Comparison of ENCODE assay signal across 1 cellular context in genomic region chr18:32019251-32019943, GRCh38.
A peak's percentile ranks its signal among the peaks of the same experiment; 100 is the strongest.
TF ChIP-seq lines count a peak whose summit lies in the region.

No MANE protein-coding gene starts in this region.

TF ChIP-seq in HepG2, 621 proteins besides CTCF, POLR2A, EP300 and RAD21 (continued from another document and continues in another):
- TF ChIP-seq IKZF5 (CRISPR knock-in tag; IDR thresholded peaks at IDR 0.05) = 0 out of 2 replicates have a peak, but pooled peaks have one; percentile 44
- 0 out of 2 replicates have a peak, but pooled peaks have one; percentile 56 for TF ChIP-seq TFDP1 (CRISPR knock-in tag; IDR thresholded peaks at IDR 0.05; ENCODE audit: borderline replicate concordance)
- no peak for TF ChIP-seq ZNF576 (CRISPR knock-in tag; IDR thresholded peaks at IDR 0.05)
- 0 out of 2 replicates have a peak, but pooled peaks have one; percentile 14 for TF ChIP-seq NCOA1 (CRISPR knock-in tag; IDR thresholded peaks at IDR 0.05)
- TF ChIP-seq KDM4B (CRISPR knock-in tag; IDR thresholded peaks at IDR 0.05) = 0 out of 2 replicates have a peak, but pooled peaks have one; percentile 66
- TF ChIP-seq ZSCAN22 (CRISPR knock-in tag; IDR thresholded peaks at IDR 0.05) = no peak
- TF ChIP-seq KLF6 (CRISPR knock-in tag; IDR thresholded peaks at IDR 0.05) = 0 out of 2 replicates have a peak, but pooled peaks have one; percentile 50
- TF ChIP-seq ZNF546 (CRISPR knock-in tag; conservative IDR thresholded peaks at IDR 0.05) = peak; percentile 19; the same call in 1 of the 2 replicates
- no peak for TF ChIP-seq SMC3 (IDR thresholded peaks at IDR 0.05; ENCODE audit: low read length)
- no peak for TF ChIP-seq ZNF770 (CRISPR knock-in tag; IDR thresholded peaks at IDR 0.05)
- peak; percentile 35; the same call in 1 of the 2 replicates for TF ChIP-seq ZNF761 (CRISPR knock-in tag; conservative IDR thresholded peaks at IDR 0.05)
- no peak for TF ChIP-seq IKZF4 (CRISPR knock-in tag; IDR thresholded peaks at IDR 0.05; ENCODE audit: borderline replicate concordance, low read depth, not compliant biosample characterization)
- TF ChIP-seq LCORL (IDR thresholded peaks at IDR 0.05) = no peak
- peak; percentile 85 for TF ChIP-seq LCORL (CRISPR knock-in tag; IDR thresholded peaks at IDR 0.05)
- TF ChIP-seq FLYWCH1 (CRISPR knock-in tag; IDR thresholded peaks at IDR 0.05) = no peak
- no peak for TF ChIP-seq TEF (CRISPR knock-in tag; IDR thresholded peaks at IDR 0.05)
- TF ChIP-seq CC2D1A (CRISPR knock-in tag; IDR thresholded peaks at IDR 0.05) = no peak
- TF ChIP-seq RXRA (CRISPR knock-in tag; IDR thresholded peaks at IDR 0.05) = peak; percentile 39; the same call in 1 of the 2 replicates
- TF ChIP-seq SKI (IDR thresholded peaks at IDR 0.05; ENCODE audit: partially characterized antibody) = no peak
- 0 out of 2 replicates have a peak, but pooled peaks have one; percentile 49 for TF ChIP-seq ZBTB26 (CRISPR knock-in tag; IDR thresholded peaks at IDR 0.05; ENCODE audit: borderline replicate concordance)
- TF ChIP-seq TEAD2 (CRISPR knock-in tag; IDR thresholded peaks at IDR 0.05) = no peak
- TF ChIP-seq RFX3 (CRISPR knock-in tag; IDR thresholded peaks at IDR 0.05) = no peak
- no peak for TF ChIP-seq IRX3 (CRISPR knock-in tag; IDR thresholded peaks at IDR 0.05; ENCODE audit: borderline replicate concordance, low read depth)
- no peak for TF ChIP-seq ZNF432 (CRISPR knock-in tag; IDR thresholded peaks at IDR 0.05; ENCODE audit: borderline replicate concordance)
- 0 out of 2 replicates have a peak, but pooled peaks have one; percentile 25 for TF ChIP-seq DR1 (CRISPR knock-in tag; IDR thresholded peaks at IDR 0.05)
- TF ChIP-seq KMT2A (CRISPR knock-in tag; IDR thresholded peaks at IDR 0.05) = no peak
- 0 out of 2 replicates have a peak, but pooled peaks have one; percentile 38 for TF ChIP-seq ISL2 (CRISPR knock-in tag; IDR thresholded peaks at IDR 0.05)
- TF ChIP-seq ZNF615 (CRISPR knock-in tag; IDR thresholded peaks at IDR 0.05; ENCODE audit: borderline replicate concordance) = no peak
- no peak for TF ChIP-seq NFE2 (CRISPR knock-in tag; IDR thresholded peaks at IDR 0.05)
- TF ChIP-seq ZSCAN9 (CRISPR knock-in tag; IDR thresholded peaks at IDR 0.05; ENCODE audit: borderline replicate concordance) = no peak
- TF ChIP-seq ZNF143 (CRISPR knock-in tag; IDR thresholded peaks at IDR 0.05) = peak; percentile 80
- TF ChIP-seq TBP (CRISPR knock-in tag; IDR thresholded peaks at IDR 0.05) = no peak
- no peak for TF ChIP-seq GABPB1 (CRISPR knock-in tag; IDR thresholded peaks at IDR 0.05)
- TF ChIP-seq SPEN (CRISPR knock-in tag; IDR thresholded peaks at IDR 0.05; ENCODE audit: low read depth) = peak; percentile 65; the same call in 1 of the 2 replicates
- TF ChIP-seq ZNF589 (CRISPR knock-in tag; conservative IDR thresholded peaks at IDR 0.05) = no peak
- TF ChIP-seq FUBP1 (CRISPR knock-in tag; IDR thresholded peaks at IDR 0.05; ENCODE audit: borderline replicate concordance) = no peak
- TF ChIP-seq KDM6A (CRISPR knock-in tag; IDR thresholded peaks at IDR 0.05; ENCODE audit: low read depth) = 0 out of 2 replicates have a peak, but pooled peaks have one; percentile 38
- TF ChIP-seq KLF15 (CRISPR knock-in tag; IDR thresholded peaks at IDR 0.05; ENCODE audit: borderline replicate concordance) = 0 out of 2 replicates have a peak, but pooled peaks have one; percentile 52
- TF ChIP-seq ZFYVE20 (CRISPR knock-in tag; IDR thresholded peaks at IDR 0.05; ENCODE audit: borderline replicate concordance, low read depth) = no peak
- TF ChIP-seq ZNF468 (CRISPR knock-in tag; IDR thresholded peaks at IDR 0.05) = no peak
- no peak for TF ChIP-seq CREB3 (CRISPR knock-in tag; IDR thresholded peaks at IDR 0.05)
- TF ChIP-seq FOXP4 (CRISPR knock-in tag; IDR thresholded peaks at IDR 0.05) = peak; percentile 67
- TF ChIP-seq ZMAT5 (CRISPR knock-in tag; IDR thresholded peaks at IDR 0.05; ENCODE audit: borderline replicate concordance, low read depth) = no peak
- no peak for TF ChIP-seq ZBTB34 (CRISPR knock-in tag; IDR thresholded peaks at IDR 0.05)
- no peak; the same call in none of the 2 replicates for TF ChIP-seq ZNF317 (CRISPR knock-in tag; IDR thresholded peaks at IDR 0.05)
- no peak for TF ChIP-seq PLRG1 (conservative IDR thresholded peaks at IDR 0.05)
- TF ChIP-seq ZNF3 (CRISPR knock-in tag; IDR thresholded peaks at IDR 0.05) = no peak
- TF ChIP-seq TRIM24 (CRISPR knock-in tag; IDR thresholded peaks at IDR 0.05) = no peak
- TF ChIP-seq SMARCE1 (IDR thresholded peaks at IDR 0.05; ENCODE audit: borderline replicate concordance) = no peak
- TF ChIP-seq ZNF790 (CRISPR knock-in tag; IDR thresholded peaks at IDR 0.05; ENCODE audit: borderline replicate concordance) = no peak
- 0 out of 2 replicates have a peak, but pooled peaks have one; percentile 55 for TF ChIP-seq BRD4 (CRISPR knock-in tag; IDR thresholded peaks at IDR 0.05)
- TF ChIP-seq HNRNPLL (IDR thresholded peaks at IDR 0.05; ENCODE audit: low read depth, low read length, poor library complexity, severe bottlenecking) = peak; percentile 24
- TF ChIP-seq RNF219 (CRISPR knock-in tag; IDR thresholded peaks at IDR 0.05) = no peak
